In the genomic region with DNA sequence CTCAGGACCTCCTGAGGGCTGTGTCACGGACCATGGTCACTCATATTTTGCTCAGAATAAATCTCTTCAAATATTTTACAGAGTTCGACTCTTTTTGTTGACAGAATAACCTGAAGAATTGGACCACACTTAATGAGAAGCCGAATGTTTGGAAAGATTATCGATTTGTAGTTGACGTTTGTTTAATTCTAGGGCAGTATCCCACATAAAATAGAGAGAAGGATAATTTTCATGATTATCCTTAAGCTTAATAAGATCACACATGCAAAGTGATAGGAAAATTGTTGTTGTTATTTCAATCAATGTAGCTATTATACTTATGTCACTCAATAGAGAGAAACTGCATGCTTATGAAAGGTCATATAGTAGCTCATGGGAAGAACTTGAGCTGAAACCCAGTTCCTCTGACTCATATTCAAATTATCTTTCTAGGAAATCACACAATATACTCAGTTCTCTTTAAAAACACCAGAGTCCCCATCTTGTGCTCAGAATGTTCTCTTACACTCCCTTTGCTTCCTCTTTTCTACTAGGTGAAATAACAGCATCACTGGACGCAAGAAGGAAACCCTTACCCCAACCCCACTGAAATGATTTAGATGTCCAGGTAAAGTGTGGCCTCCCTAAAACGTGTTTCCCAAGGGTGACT, we compare ENCODE assay signal across 9 cellular contexts.
DNase-seq lines count a peak whose midpoint lies in the region; ATAC-seq lines count a peak whose summit lies in the region.
"Had no signal": no experiment of that assay in that cellular context is flagged by ENCODE, and none has a peak within 500 bp of the region (broad histone marks: within the 10 kb centered on the region; RNA-seq: fewer than 3 reads in every experiment).

No MANE protein-coding gene starts in this region.

- peak; percentile 91 for ATAC-seq in GM18867 (IDR thresholded peaks at IDR 0.05; ENCODE audit: unreplicated experiment)
- peak; percentile 83 for ATAC-seq in HG02588 (IDR thresholded peaks at IDR 0.05; ENCODE audit: unreplicated experiment)
- peak; percentile 66 for ATAC-seq in HG03575 (IDR thresholded peaks at IDR 0.05; ENCODE audit: extremely low read depth, insufficient number of reproducible peaks, low FRiP score, unreplicated experiment)

- peak; percentile 74 for DNase-seq in foreskin melanocyte
- no peak for DNase-seq in superior temporal gyrus (ENCODE audit: extremely low spot score)
- DNase-seq in NCI-H82 (lab: John Stamatoyannopoulos, UW), result no peak
- DNase-seq in SHP77 treated with DMSO at 0.1 percent for 48 hours (lab: John Stamatoyannopoulos, UW), result no peak
- DNase-seq in activated effector memory CD4-positive, alpha-beta T cell treated with anti-CD3 and anti-CD28 coated beads, Interleukin-2, amount 50 U/mL, for 16 hours, result no peak
- DNase-seq: DMS53 had no signal
